Comparison of ENCODE assay signal across 16 cellular contexts in genomic region chr3:143471705-143472104, GRCh38.
DNase-seq lines count a peak whose midpoint lies in the region; ATAC-seq lines count a peak whose summit lies in the region.
"Had no signal": no experiment of that assay in that cellular context is flagged by ENCODE, and none has a peak within 500 bp of the region (broad histone marks: within the 10 kb centered on the region; RNA-seq: fewer than 3 reads in every experiment).

No MANE protein-coding gene starts in this region.

- ATAC-seq in stimulated activated naive B cell treated with anti-CD40 and anti-IgM and Interleukin-4, amounts not matched to agents 10 μg/mL and 1 μg/mL and 100 μg/mL, for 72 hours (replicated peaks), result peak; percentile 64 to 70
- no peak for ATAC-seq in HG02973 (IDR thresholded peaks at IDR 0.05; ENCODE audit: unreplicated experiment)
- ATAC-seq: GM12878 had no signal

- peaks cover 0 to 5% of the 10 kb centered on the region in 2 donors for H3K36me3 Mint-ChIP-seq in stimulated activated naive B cell treated with anti-CD40 and anti-IgM and Interleukin-4, amounts not matched to agents 10 μg/mL and 1 μg/mL and 100 μg/mL, for 72 hours

- DNase-seq in NCI-H1436 (lab: John Stamatoyannopoulos, UW) (peak; percentile 53), NCI-H1436 treated with DMSO at 0.1 percent for 48 hours (lab: John Stamatoyannopoulos, UW) (no peak), NCI-H69 (lab: John Stamatoyannopoulos, UW) (peak; percentile 77), epidermal melanocyte (ENCODE audit: insufficient read length, low spot score) (no peak)
- no peak for DNase-seq in stimulated activated naive B cell treated with anti-CD40 and anti-IgM and Interleukin-4, amounts not matched to agents 10 μg/mL and 1 μg/mL and 100 μg/mL, for 72 hours
- DNase-seq: 8988T; AML-193; C1 segment of cervical spinal cord; CD4-positive, alpha-beta T cell; DMS79; GM23248; H7; IMR-90 had no signal

- no peak overlapping the region for H3K4me3 Mint-ChIP-seq in stimulated activated naive B cell treated with anti-CD40 and anti-IgM and Interleukin-4, amounts not matched to agents 10 μg/mL and 1 μg/mL and 100 μg/mL, for 72 hours
- H3K4me3 Mint-ChIP-seq: CD4-positive, alpha-beta T cell had no signal

- no peaks in the 10 kb centered on the region for H3K27me3 ChIP-seq in BLaER1

- no peak overlapping the region for H3K9ac ChIP-seq in BLaER1
- H3K9ac ChIP-seq: GM23248 had no signal

- H4K20me1 ChIP-seq in BLaER1, result no peaks in the 10 kb centered on the region

- no peaks in the 10 kb centered on the region for H3K9me3 Mint-ChIP-seq in stimulated activated naive B cell treated with anti-CD40 and anti-IgM and Interleukin-4, amounts not matched to agents 10 μg/mL and 1 μg/mL and 100 μg/mL, for 72 hours
- H3K9me3 Mint-ChIP-seq: CD4-positive, alpha-beta T cell had no signal

- H3K27ac Mint-ChIP-seq in stimulated activated naive B cell treated with anti-CD40 and anti-IgM and Interleukin-4, amounts not matched to agents 10 μg/mL and 1 μg/mL and 100 μg/mL, for 72 hours, result no peak overlapping the region
- H3K27ac Mint-ChIP-seq: CD4-positive, alpha-beta T cell had no signal

- no peaks in the 10 kb centered on the region for H3K9me3 ChIP-seq in BLaER1

- peak overlapping the region; percentile 38; the same call in 1 of the 2 replicates for H3K4me2 ChIP-seq in BLaER1

- peaks cover 0 to 3% of the 10 kb centered on the region in 2 donors for H3K4me1 Mint-ChIP-seq in stimulated activated naive B cell treated with anti-CD40 and anti-IgM and Interleukin-4, amounts not matched to agents 10 μg/mL and 1 μg/mL and 100 μg/mL, for 72 hours

- peaks cover 13% of the 10 kb centered on the region for H3K4me1 ChIP-seq in BLaER1

- H3K4me3 ChIP-seq in BLaER1, result no peak overlapping the region
- H3K4me3 ChIP-seq: GM12878, GM23248 had no signal

- peak overlapping the region; percentile 0; the same call in 1 of the 2 replicates for H3K27ac ChIP-seq in BLaER1
- H3K27ac ChIP-seq: GM23248 had no signal

- no peaks in the 10 kb centered on the region for H3K36me3 ChIP-seq in BLaER1

- H3K27me3 Mint-ChIP-seq in stimulated activated naive B cell treated with anti-CD40 and anti-IgM and Interleukin-4, amounts not matched to agents 10 μg/mL and 1 μg/mL and 100 μg/mL, for 72 hours, result no peaks in the 10 kb centered on the region
- H3K27me3 Mint-ChIP-seq: CD4-positive, alpha-beta T cell had no signal

Comparison
In these comparisons a context has a peak if more than half of its experiments do, and no peak if none do; other contexts are left out.
1. DNase-seq: peak in NCI-H1436 (single experiment) and NCI-H69 (single experiment); none in NCI-H1436 treated with DMSO at 0.1 percent for 48 hours (single experiment), stimulated activated naive B cell treated with anti-CD40 and anti-IgM and Interleukin-4, amounts not matched to agents 10 μg/mL and 1 μg/mL and 100 μg/mL, for 72 hours (single experiment) and epidermal melanocyte (single experiment).